22 cellular contexts compared by ENCODE assay signal in the genomic region with DNA sequence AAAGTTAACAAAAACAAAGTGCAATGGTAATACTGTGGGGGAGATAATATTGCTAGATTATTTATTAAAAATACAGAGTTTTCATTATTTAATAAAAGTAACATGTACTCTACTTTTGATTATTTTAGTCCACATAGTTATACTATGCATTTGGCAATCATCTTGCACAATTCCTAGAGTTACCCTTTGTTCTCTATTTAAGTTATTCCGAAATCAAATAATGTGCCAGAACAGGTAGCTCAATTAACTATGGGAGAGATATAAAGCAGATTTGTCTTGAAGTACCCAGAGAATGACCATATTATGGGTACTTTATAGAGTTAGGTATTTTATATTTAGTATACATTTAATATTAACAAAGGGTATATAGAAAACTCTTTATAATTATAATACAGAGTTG. TPM values are rescaled to one million over a fixed set of nuclear protein-coding genes. Genes with fewer than 3 reads are reported as not detected.
"Had no signal": no experiment of that assay in that cellular context is flagged by ENCODE, and none has a peak within 500 bp of the region (broad histone marks: within the 10 kb centered on the region; RNA-seq: fewer than 3 reads in every experiment).

No MANE protein-coding gene starts in this region.

- H3K27me3 ChIP-seq: SJCRH30 had no signal

- FAIRE-seq: K562 had no signal

- DNase-seq: Kasumi-1, MM.1S, NCI-H1092 treated with DMSO at 0.1 percent for 48 hours, NCI-H1436, NCI-H187, NCI-H2029, NCI-H2081 treated with DMSO at 0.1 percent for 48 hours, NCI-H2171, NCI-H226, NCI-H446, NCI-H510A, NCI-H524 treated with DMSO at 0.1 percent for 48 hours, NCI-H774, PC-3, SHP77 treated with DMSO at 0.1 percent for 48 hours, SJCRH30 had no signal

- H3K36me3 ChIP-seq: SJCRH30 had no signal

- H3K4me3 ChIP-seq: K562, SJCRH30 had no signal

- H3K9ac ChIP-seq: KMS-11 had no signal

- H3K27ac ChIP-seq: KMS-11, RWPE1, SJCRH30 had no signal

- H3K4me2 ChIP-seq: KMS-11 had no signal

- H3K9me3 ChIP-seq: SJCRH30 had no signal

- ATAC-seq: K562, Panc1, PC-3, SK-N-SH treated with all-trans-retinoic acid at 6 μM for 48 hours had no signal

- H3K4me1 ChIP-seq: SJCRH30 had no signal

RNA-seq across cellular contexts. Expression of gene LURAP1L, which starts 9.4 kb away (rescaled TPM):
- polyA plus RNA-seq: IgD-negative memory B cell had no signal
